ENCODE assay signal across 1 cellular context in the genomic region with DNA sequence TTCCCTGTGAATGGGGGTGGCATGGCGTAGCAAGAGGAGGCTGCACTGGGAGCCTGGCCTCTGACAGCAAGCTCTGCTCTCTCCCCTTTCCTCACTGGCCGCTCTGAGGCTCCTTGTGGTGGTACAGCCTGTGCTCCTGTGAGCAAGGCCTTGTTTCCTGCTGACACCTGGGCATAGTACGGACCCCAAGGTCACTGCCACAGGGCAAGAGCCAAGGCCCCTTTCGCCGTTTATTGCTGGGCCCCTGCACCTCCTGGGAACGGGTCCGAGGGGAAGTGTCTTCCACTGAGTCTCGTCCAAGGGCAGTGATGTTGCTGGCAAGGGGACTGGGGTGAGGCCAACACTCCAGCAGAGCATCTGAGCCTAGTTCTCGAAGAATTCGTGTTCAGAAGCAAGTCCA.
TF ChIP-seq lines count a peak whose summit lies in the region.

No MANE protein-coding gene starts in this region.

TF ChIP-seq in H1, 55 proteins besides CTCF, POLR2A, EP300 and RAD21:
- TF ChIP-seq KDM1A (IDR thresholded peaks at IDR 0.05; ENCODE audit: borderline replicate concordance, low read length), result no peak
- TF ChIP-seq BRCA1 (IDR thresholded peaks at IDR 0.05; ENCODE audit: low read depth, low read length), result no peak
- no peak for TF ChIP-seq POLR2AphosphoS5 (IDR thresholded peaks at IDR 0.05; ENCODE audit: low read depth, low read length)
- TF ChIP-seq SIRT6 (IDR thresholded peaks at IDR 0.05; ENCODE audit: low read length), result no peak
- no peak for TF ChIP-seq FOSL1 (IDR thresholded peaks at IDR 0.05; ENCODE audit: insufficient read depth, low read depth, low read length)
- TF ChIP-seq YY1 (IDR thresholded peaks at IDR 0.05; ENCODE audit: low read depth, low read length), result no peak
- no peak for TF ChIP-seq CBX8 (IDR thresholded peaks at IDR 0.05; ENCODE audit: borderline replicate concordance, low read depth, low read length)
- TF ChIP-seq RBBP5 (IDR thresholded peaks at IDR 0.05; ENCODE audit: borderline replicate concordance, low read depth, low read length), result no peak
- TF ChIP-seq SIX5 (IDR thresholded peaks at IDR 0.05; ENCODE audit: low read depth, low read length), result no peak
- no peak for TF ChIP-seq SP4 (IDR thresholded peaks at IDR 0.05; ENCODE audit: low read length)
- no peak for TF ChIP-seq CHD1 (IDR thresholded peaks at IDR 0.05; ENCODE audit: low read depth, low read length)
- TF ChIP-seq, protein P1, sequence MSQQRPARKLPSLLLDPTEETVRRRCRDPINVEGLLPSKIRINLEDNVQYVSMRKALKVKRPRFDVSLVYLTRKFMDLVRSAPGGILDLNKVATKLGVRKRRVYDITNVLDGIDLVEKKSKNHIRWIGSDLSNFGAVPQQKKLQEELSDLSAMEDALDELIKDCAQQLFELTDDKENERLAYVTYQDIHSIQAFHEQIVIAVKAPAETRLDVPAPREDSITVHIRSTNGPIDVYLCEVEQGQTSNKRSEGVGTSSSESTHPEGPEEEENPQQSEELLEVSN (IDR thresholded peaks at IDR 0.05), result no peak
- no peak for TF ChIP-seq EZH2 (IDR thresholded peaks at IDR 0.05; ENCODE audit: low read depth, low read length, severe bottlenecking)
- TF ChIP-seq, protein P2, sequence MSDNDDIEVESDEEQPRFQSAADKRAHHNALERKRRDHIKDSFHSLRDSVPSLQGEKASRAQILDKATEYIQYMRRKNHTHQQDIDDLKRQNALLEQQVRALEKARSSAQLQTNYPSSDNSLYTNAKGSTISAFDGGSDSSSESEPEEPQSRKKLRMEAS (IDR thresholded peaks at IDR 0.05), result no peak
TF ChIP-seq in H1: peak in this region for 0.
